12 cellular contexts compared by ENCODE assay signal in genomic region chr20:10609276-10609675, GRCh38.
DNase-seq lines count a peak whose midpoint lies in the region; TF ChIP-seq lines count a peak whose summit lies in the region.
"Had no signal": no experiment of that assay in that cellular context is flagged by ENCODE, and none has a peak within 500 bp of the region (broad histone marks: within the 10 kb centered on the region; RNA-seq: fewer than 3 reads in every experiment).

No MANE protein-coding gene starts in this region.

- TF ChIP-seq POLR2A in Peyer's patch (IDR thresholded peaks at IDR 0.05) (no peak), uterus (IDR thresholded peaks at IDR 0.05) (no peak)

- H3K36me3 ChIP-seq in Peyer's patch (no peaks in the 10 kb centered on the region), osteoblast (ENCODE audit: insufficient read depth, low read length) (no peaks in the 10 kb centered on the region), uterus (no peaks in the 10 kb centered on the region), WERI-Rb-1 (no peaks in the 10 kb centered on the region)

- H3K9me3 ChIP-seq in Peyer's patch (no peaks in the 10 kb centered on the region), osteoblast (ENCODE audit: low read depth, low read length) (no peaks in the 10 kb centered on the region), uterus (no peaks in the 10 kb centered on the region), WERI-Rb-1 (ENCODE audit: severe bottlenecking) (no peaks in the 10 kb centered on the region)

- no peak overlapping the region for H2AFZ ChIP-seq in osteoblast (ENCODE audit: low read length)

- H4K20me1 ChIP-seq in osteoblast (ENCODE audit: insufficient read depth, low read length) = no peaks in the 10 kb centered on the region

- TF ChIP-seq CTCF in Peyer's patch (IDR thresholded peaks at IDR 0.05) (no peak), osteoblast (IDR thresholded peaks at IDR 0.05; ENCODE audit: extremely low read depth, low read depth, low read length) (no peak), uterus (IDR thresholded peaks at IDR 0.05) (no peak), WERI-Rb-1 (IDR thresholded peaks at IDR 0.05; ENCODE audit: low read depth, low read length) (no peak), GM13977 (IDR thresholded peaks at IDR 0.05; ENCODE audit: extremely low read depth, insufficient read depth, missing control alignments) (no peak)

- no peaks in the 10 kb centered on the region for H3K27me3 ChIP-seq in Peyer's patch
- H3K27me3 ChIP-seq in osteoblast (ENCODE audit: insufficient read depth, low read length) = no peaks in the 10 kb centered on the region
- H3K27me3 ChIP-seq in uterus = no peaks in the 10 kb centered on the region
- H3K27me3 ChIP-seq in WERI-Rb-1 (ENCODE audit: insufficient read depth, low read depth, severe bottlenecking) = no peaks in the 10 kb centered on the region

- no peaks in the 10 kb centered on the region for H3K4me1 ChIP-seq in Peyer's patch
- H3K4me1 ChIP-seq in osteoblast (ENCODE audit: insufficient read depth, low read length) = peaks cover 40% of the 10 kb centered on the region
- H3K4me1 ChIP-seq in uterus = no peaks in the 10 kb centered on the region

- H3K4me2 ChIP-seq in osteoblast (ENCODE audit: insufficient read depth, low read length) = peak overlapping the region; percentile 69

- in situ Hi-C loops in GM13977 (cut with MboI; ENCODE audit: low pct_unique_long_range_greater_than_20kb, low sequenced_read_pairs, unreplicated experiment) = no loop called here

- no peak for DNase-seq in Peyer's patch
- peak; percentile 95 for DNase-seq in fibroblast of peridontal ligament (ENCODE audit: extremely low read depth)
- peak; percentile 49 for DNase-seq in osteoblast (ENCODE audit: insufficient read length, low spot score, missing footprints)
- DNase-seq in uterus = peak; percentile 74 to 78
- no peak for DNase-seq in WERI-Rb-1
- no peak for DNase-seq in GM13977 (ENCODE audit: low spot score)
- no peak for DNase-seq in NCI-H345 treated with DMSO at 0.1 percent for 48 hours (lab: John Stamatoyannopoulos, UW; ENCODE audit: unreplicated experiment)
- DNase-seq: activated naive CD4-positive, alpha-beta T cell treated with anti-CD3 and anti-CD28 coated beads, Interleukin-2, amount 50 U/mL, for 16 hours; GOT3; Karpas-422; NCI-H524 treated with DMSO at 0.1 percent for 48 hours had no signal

- H3K79me2 ChIP-seq in osteoblast (ENCODE audit: insufficient read depth, low read length) = no peaks in the 10 kb centered on the region

- H3K27ac ChIP-seq in Peyer's patch (peak overlapping the region in 3 of 4 donors; percentile 15 to 44 (median 36)), osteoblast (ENCODE audit: low read depth, low read length) (peak overlapping the region; percentile 95), uterus (peak overlapping the region; percentile 79 to 83), WERI-Rb-1 (no peak overlapping the region)
- H3K27ac ChIP-seq: SK-N-MC had no signal

- intact Hi-C loops in uterus (cut with DNase I; ENCODE audit: low total_unique reads) = no loop called here

- H3K4me3 ChIP-seq in Peyer's patch = no peak overlapping the region
- H3K4me3 ChIP-seq in osteoblast (ENCODE audit: insufficient read depth, low read length) = peak overlapping the region; percentile 49
- H3K4me3 ChIP-seq in uterus = no peak overlapping the region
- no peak overlapping the region for H3K4me3 ChIP-seq in WERI-Rb-1 (ENCODE audit: low read depth, low read length)
- H3K4me3 ChIP-seq: SK-N-MC had no signal

Comparison
In these comparisons a context has a peak if more than half of its experiments do, and no peak if none do; other contexts are left out.
1. DNase-seq: peak in fibroblast of peridontal ligament (single experiment), osteoblast (single experiment) and uterus (2 of 2); none in Peyer's patch (0 of 3), WERI-Rb-1 (single experiment), GM13977 (single experiment) and NCI-H345 treated with DMSO at 0.1 percent for 48 hours (single experiment).